Comparison of ENCODE assay signal across 8 cellular contexts in genomic region chr7:127251458-127252379, GRCh38. TPM values are rescaled to one million over a fixed set of nuclear protein-coding genes. Genes with fewer than 3 reads are reported as not detected.
DNase-seq lines count a peak whose midpoint lies in the region; ATAC-seq and TF ChIP-seq lines count a peak whose summit lies in the region.

No MANE protein-coding gene starts in this region.

- H3K27me3 ChIP-seq in rectal smooth muscle tissue (ENCODE audit: control insufficient read depth, insufficient read depth, low read length), result peaks cover 9% of the 10 kb centered on the region

- ATAC-seq in GM21717 (IDR thresholded peaks at IDR 0.05; ENCODE audit: unreplicated experiment), result peak; percentile 32
- peak; percentile 22 for ATAC-seq in activated CD8-positive, alpha-beta T cell treated with anti-CD3 and anti-CD28 coated beads, Interleukin-2, amount 10 ng/mL, durations not matched to agents 7 days and 5 days
- ATAC-seq in GM18511 (IDR thresholded peaks at IDR 0.05; ENCODE audit: unreplicated experiment), result no peak
- ATAC-seq in GM18517 (IDR thresholded peaks at IDR 0.05; ENCODE audit: unreplicated experiment), result no peak

- no peak for TF ChIP-seq CTCF in AG09309 (IDR thresholded peaks at IDR 0.05; ENCODE audit: control insufficient read depth, insufficient read depth, low read depth, low read length, missing control alignments)

- peaks cover 9% of the 10 kb centered on the region for H3K4me1 ChIP-seq in rectal smooth muscle tissue (ENCODE audit: control insufficient read depth, insufficient read depth, low read length)

- no peaks in the 10 kb centered on the region for H3K9me3 Mint-ChIP-seq in activated CD8-positive, alpha-beta T cell treated with anti-CD3 and anti-CD28 coated beads, Interleukin-2, amount 10 ng/mL, durations not matched to agents 7 days and 5 days (ENCODE audit: insufficient read depth)

- no peak overlapping the region for H3K27ac ChIP-seq in rectal smooth muscle tissue (ENCODE audit: low read depth, low read length)

- peaks cover 11% of the 10 kb centered on the region for H3K4me1 Mint-ChIP-seq in activated CD8-positive, alpha-beta T cell treated with anti-CD3 and anti-CD28 coated beads, Interleukin-2, amount 10 ng/mL, durations not matched to agents 7 days and 5 days (ENCODE audit: low read depth)

- H3K4me3 Mint-ChIP-seq in activated CD8-positive, alpha-beta T cell treated with anti-CD3 and anti-CD28 coated beads, Interleukin-2, amount 10 ng/mL, durations not matched to agents 7 days and 5 days, result peak overlapping the region; percentile 58

- POLR2A ChIA-PET in activated CD8-positive, alpha-beta T cell treated with anti-CD3 and anti-CD28 coated beads, Interleukin-2, amount 10 ng/mL, durations not matched to agents 7 days and 5 days (lab: Charles Lee), result no interaction called here

- no peaks in the 10 kb centered on the region for H3K36me3 ChIP-seq in rectal smooth muscle tissue (ENCODE audit: control insufficient read depth, insufficient read depth, low read length)

- CTCF ChIA-PET in activated CD8-positive, alpha-beta T cell treated with anti-CD3 and anti-CD28 coated beads, Interleukin-2, amount 10 ng/mL, durations not matched to agents 7 days and 5 days (lab: Charles Lee), result interaction anchor here (1.6 to 1.7 kb wide), 2 partner anchors 9 to 448 kb away, joined by 3 to 5 read pairs; no protein-coding TSS in a partner anchor

- H3K27ac Mint-ChIP-seq in activated CD8-positive, alpha-beta T cell treated with anti-CD3 and anti-CD28 coated beads, Interleukin-2, amount 10 ng/mL, durations not matched to agents 7 days and 5 days, result no peak overlapping the region

- no peaks in the 10 kb centered on the region for H3K36me3 Mint-ChIP-seq in activated CD8-positive, alpha-beta T cell treated with anti-CD3 and anti-CD28 coated beads, Interleukin-2, amount 10 ng/mL, durations not matched to agents 7 days and 5 days (ENCODE audit: low read depth)

- H3K9ac ChIP-seq in rectal smooth muscle tissue (ENCODE audit: low read length), result no peak overlapping the region

- DNase-seq in AG09309 (ENCODE audit: low read depth) (no peak), germinal center (ENCODE audit: low spot score) (peak; percentile 20), SIG-M5 (lab: John Stamatoyannopoulos, UW) (no peak)
- DNase-seq in activated CD8-positive, alpha-beta T cell treated with anti-CD3 and anti-CD28 coated beads, Interleukin-2, amount 10 ng/mL, durations not matched to agents 7 days and 5 days, result peak; percentile 29

- peaks cover 69% of the 10 kb centered on the region for H3K27me3 Mint-ChIP-seq in activated CD8-positive, alpha-beta T cell treated with anti-CD3 and anti-CD28 coated beads, Interleukin-2, amount 10 ng/mL, durations not matched to agents 7 days and 5 days (ENCODE audit: low read depth)

- H3K4me3 ChIP-seq in AG09309 (ENCODE audit: control insufficient read depth, low read depth, low read length) (peak overlapping the region; percentile 81), rectal smooth muscle tissue (ENCODE audit: low read length) (peak overlapping the region; percentile 88)

RNA-seq across cellular contexts. Expression of gene GRM8, which starts 1.0 kb away (rescaled TPM):
- total RNA-seq in activated CD8-positive, alpha-beta T cell treated with anti-CD3 and anti-CD28 coated beads, Interleukin-2, amount 10 ng/mL, durations not matched to agents 7 days and 5 days, result not detected

Comparison
In these comparisons a context has a peak if more than half of its experiments do, and no peak if none do; other contexts are left out.
1. DNase-seq: peak in activated CD8-positive, alpha-beta T cell treated with anti-CD3 and anti-CD28 coated beads, Interleukin-2, amount 10 ng/mL, durations not matched to agents 7 days and 5 days (single experiment) and germinal center (single experiment); none in AG09309 (single experiment) and SIG-M5 (single experiment).
2. ATAC-seq: peak in GM21717 (single experiment) and activated CD8-positive, alpha-beta T cell treated with anti-CD3 and anti-CD28 coated beads, Interleukin-2, amount 10 ng/mL, durations not matched to agents 7 days and 5 days (single experiment); none in GM18511 (single experiment) and GM18517 (single experiment).